1 cellular context compared by ENCODE assay signal in the genomic region with DNA sequence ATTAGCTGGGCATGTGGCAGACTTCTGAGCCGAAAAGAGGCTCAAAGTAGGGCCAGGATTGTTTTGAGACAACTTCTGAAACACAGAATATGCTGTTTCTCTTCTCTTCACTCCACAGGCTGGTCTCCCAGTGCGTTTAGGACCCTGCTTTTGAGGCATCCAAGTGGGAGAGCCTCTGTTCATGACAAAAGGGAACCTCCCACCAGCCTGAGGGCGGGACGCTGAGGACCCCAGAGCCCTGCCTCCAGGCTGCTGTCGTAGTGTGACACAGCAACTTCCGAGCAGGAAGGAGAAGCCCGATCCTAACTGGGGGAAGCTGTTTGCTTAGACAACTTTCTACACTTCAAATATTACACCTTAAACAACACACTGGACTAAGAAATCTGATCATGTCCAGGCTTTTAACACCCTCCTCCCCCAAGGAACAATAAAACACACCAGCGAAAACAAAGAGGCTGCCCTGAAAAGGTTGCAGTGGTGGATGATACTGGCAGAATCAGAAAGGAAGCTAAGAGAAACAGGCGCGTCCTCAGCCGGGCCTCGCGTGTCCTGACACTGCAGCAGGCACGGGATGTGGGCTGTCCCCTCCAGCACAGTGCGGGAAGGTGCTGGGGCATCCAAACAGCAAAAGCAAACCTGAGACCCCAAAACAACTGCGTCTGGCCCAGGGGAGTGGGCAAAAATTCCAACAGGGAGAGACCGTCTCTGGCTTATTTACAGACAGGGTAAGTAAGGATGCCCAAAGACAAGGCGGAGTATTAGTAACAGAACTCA.
TF ChIP-seq lines count a peak whose summit lies in the region.

No MANE protein-coding gene starts in this region.

TF ChIP-seq in K562, 482 proteins besides CTCF, POLR2A, EP300 and RAD21 (continued from another document and continues in another):
- TF ChIP-seq, protein P1, sequence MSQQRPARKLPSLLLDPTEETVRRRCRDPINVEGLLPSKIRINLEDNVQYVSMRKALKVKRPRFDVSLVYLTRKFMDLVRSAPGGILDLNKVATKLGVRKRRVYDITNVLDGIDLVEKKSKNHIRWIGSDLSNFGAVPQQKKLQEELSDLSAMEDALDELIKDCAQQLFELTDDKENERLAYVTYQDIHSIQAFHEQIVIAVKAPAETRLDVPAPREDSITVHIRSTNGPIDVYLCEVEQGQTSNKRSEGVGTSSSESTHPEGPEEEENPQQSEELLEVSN (IDR thresholded peaks at IDR 0.05; ENCODE audit: borderline replicate concordance in 1 of 2, extremely low read depth in 1 of 2, insufficient read depth in 1 of 2, insufficient read length in 1 of 2, low read depth in 1 of 2, low read length in 1 of 2, poor library complexity in 1 of 2, severe bottlenecking in 1 of 2), result peak in 1 of 2 experiments; percentile 15
- TF ChIP-seq MTF1 (CRISPR knock-in tag; IDR thresholded peaks at IDR 0.05; ENCODE audit: borderline replicate concordance), result no peak
- peak; percentile 97 for TF ChIP-seq ZBTB7A (IDR thresholded peaks at IDR 0.05; ENCODE audit: borderline replicate concordance, control insufficient read depth, low read depth, low read length)
- TF ChIP-seq NBN (IDR thresholded peaks at IDR 0.05; ENCODE audit: low read depth), result peak; percentile 77
- peak in 1 of 2 experiments; percentile 41; a peak in 2 of 4 replicates for TF ChIP-seq HDAC1 (IDR thresholded peaks at IDR 0.05)
- no peak for TF ChIP-seq ZC3H11A (IDR thresholded peaks at IDR 0.05; ENCODE audit: low read depth, low read length)
- TF ChIP-seq ZEB2 (IDR thresholded peaks at IDR 0.05), result 0 out of 2 replicates have a peak, but pooled peaks have one; percentile 13
- no peak for TF ChIP-seq GATA2 (CRISPR knock-in tag; IDR thresholded peaks at IDR 0.05)
- TF ChIP-seq ELF2 (CRISPR knock-in tag; IDR thresholded peaks at IDR 0.05), result no peak
- no peak for TF ChIP-seq PHF20 (IDR thresholded peaks at IDR 0.05; ENCODE audit: partially characterized antibody)
- peak; percentile 83 for TF ChIP-seq LCOR (CRISPR knock-in tag; IDR thresholded peaks at IDR 0.05)
- TF ChIP-seq, protein P2, sequence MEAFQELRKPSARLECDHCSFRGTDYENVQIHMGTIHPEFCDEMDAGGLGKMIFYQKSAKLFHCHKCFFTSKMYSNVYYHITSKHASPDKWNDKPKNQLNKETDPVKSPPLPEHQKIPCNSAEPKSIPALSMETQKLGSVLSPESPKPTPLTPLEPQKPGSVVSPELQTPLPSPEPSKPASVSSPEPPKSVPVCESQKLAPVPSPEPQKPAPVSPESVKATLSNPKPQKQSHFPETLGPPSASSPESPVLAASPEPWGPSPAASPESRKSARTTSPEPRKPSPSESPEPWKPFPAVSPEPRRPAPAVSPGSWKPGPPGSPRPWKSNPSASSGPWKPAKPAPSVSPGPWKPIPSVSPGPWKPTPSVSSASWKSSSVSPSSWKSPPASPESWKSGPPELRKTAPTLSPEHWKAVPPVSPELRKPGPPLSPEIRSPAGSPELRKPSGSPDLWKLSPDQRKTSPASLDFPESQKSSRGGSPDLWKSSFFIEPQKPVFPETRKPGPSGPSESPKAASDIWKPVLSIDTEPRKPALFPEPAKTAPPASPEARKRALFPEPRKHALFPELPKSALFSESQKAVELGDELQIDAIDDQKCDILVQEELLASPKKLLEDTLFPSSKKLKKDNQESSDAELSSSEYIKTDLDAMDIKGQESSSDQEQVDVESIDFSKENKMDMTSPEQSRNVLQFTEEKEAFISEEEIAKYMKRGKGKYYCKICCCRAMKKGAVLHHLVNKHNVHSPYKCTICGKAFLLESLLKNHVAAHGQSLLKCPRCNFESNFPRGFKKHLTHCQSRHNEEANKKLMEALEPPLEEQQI (IDR thresholded peaks at IDR 0.05), result no peak
- no peak for TF ChIP-seq ZNF764 (CRISPR knock-in tag; IDR thresholded peaks at IDR 0.05; ENCODE audit: low read depth)
- TF ChIP-seq, protein P3, sequence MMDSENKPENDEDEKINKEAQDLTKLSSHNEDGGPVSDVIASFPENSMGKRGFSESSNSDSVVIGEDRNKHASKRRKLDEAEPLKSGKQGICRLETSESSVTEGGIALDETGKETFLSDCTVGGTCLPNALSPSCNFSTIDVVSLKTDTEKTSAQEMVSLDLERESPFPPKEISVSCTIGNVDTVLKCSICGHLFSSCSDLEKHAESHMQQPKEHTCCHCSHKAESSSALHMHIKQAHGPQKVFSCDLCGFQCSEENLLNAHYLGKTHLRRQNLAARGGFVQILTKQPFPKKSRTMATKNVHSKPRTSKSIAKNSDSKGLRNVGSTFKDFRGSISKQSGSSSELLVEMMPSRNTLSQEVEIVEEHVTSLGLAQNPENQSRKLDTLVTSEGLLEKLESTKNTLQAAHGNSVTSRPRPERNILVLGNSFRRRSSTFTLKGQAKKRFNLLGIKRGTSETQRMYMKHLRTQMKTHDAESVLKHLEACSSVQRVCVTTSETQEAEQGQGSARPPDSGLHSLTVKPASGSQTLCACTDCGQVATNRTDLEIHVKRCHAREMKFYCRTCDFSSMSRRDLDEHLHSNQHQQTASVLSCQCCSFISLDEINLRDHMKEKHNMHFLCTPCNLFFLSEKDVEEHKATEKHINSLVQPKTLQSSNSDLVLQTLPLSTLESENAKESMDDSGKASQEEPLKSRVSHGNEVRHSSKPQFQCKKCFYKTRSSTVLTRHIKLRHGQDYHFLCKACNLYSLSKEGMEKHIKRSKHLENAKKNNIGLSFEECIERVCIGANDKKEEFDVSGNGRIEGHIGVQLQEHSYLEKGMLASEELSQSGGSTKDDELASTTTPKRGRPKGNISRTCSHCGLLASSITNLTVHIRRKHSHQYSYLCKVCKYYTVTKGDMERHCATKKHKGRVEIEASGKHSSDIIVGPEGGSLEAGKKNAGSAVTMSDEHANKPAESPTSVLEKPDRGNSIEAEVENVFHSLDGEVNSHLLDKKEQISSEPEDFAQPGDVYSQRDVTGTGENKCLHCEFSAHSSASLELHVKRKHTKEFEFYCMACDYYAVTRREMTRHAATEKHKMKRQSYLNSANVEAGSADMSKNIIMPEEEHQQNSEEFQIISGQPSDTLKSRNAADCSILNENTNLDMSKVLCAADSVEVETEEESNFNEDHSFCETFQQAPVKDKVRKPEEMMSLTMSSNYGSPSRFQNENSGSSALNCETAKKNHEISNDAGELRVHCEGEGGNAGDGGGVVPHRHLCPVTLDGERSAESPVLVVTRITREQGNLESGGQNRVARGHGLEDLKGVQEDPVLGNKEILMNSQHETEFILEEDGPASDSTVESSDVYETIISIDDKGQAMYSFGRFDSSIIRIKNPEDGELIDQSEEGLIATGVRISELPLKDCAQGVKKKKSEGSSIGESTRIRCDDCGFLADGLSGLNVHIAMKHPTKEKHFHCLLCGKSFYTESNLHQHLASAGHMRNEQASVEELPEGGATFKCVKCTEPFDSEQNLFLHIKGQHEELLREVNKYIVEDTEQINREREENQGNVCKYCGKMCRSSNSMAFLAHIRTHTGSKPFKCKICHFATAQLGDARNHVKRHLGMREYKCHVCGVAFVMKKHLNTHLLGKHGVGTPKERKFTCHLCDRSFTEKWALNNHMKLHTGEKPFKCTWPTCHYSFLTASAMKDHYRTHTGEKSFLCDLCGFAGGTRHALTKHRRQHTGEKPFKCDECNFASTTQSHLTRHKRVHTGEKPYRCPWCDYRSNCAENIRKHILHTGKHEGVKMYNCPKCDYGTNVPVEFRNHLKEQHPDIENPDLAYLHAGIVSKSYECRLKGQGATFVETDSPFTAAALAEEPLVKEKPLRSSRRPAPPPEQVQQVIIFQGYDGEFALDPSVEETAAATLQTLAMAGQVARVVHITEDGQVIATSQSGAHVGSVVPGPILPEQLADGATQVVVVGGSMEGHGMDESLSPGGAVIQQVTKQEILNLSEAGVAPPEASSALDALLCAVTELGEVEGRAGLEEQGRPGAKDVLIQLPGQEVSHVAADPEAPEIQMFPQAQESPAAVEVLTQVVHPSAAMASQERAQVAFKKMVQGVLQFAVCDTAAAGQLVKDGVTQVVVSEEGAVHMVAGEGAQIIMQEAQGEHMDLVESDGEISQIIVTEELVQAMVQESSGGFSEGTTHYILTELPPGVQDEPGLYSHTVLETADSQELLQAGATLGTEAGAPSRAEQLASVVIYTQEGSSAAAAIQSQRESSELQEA (IDR thresholded peaks at IDR 0.05; ENCODE audit: low read depth), result no peak
- TF ChIP-seq FOXA3 (CRISPR knock-in tag; conservative IDR thresholded peaks at IDR 0.05 in 1 of 2, IDR thresholded peaks at IDR 0.05 in 1 of 2), result peak in 1 of 2 experiments; percentile 65; a peak in 1 of 4 replicates
- peak; percentile 35; the same call in 1 of the 2 replicates for TF ChIP-seq HDGF (IDR thresholded peaks at IDR 0.05)
- peak; percentile 95 for TF ChIP-seq ZNF316 (IDR thresholded peaks at IDR 0.05)
- TF ChIP-seq, protein P4, sequence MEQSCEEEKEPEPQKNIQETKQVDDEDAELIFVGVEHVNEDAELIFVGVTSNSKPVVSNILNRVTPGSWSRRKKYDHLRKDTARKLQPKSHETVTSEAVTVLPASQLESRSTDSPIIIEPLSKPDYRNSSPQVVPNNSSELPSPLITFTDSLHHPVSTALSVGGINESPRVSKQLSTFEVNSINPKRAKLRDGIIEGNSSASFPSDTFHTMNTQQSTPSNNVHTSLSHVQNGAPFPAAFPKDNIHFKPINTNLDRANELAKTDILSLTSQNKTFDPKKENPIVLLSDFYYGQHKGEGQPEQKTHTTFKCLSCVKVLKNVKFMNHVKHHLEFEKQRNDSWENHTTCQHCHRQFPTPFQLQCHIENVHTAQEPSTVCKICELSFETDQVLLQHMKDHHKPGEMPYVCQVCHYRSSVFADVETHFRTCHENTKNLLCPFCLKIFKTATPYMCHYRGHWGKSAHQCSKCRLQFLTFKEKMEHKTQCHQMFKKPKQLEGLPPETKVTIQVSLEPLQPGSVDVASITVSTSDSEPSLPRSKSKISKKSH (CRISPR knock-in tag; IDR thresholded peaks at IDR 0.05), result no peak
- TF ChIP-seq DPF2 (IDR thresholded peaks at IDR 0.05), result peak; percentile 36; the same call in 1 of the 2 replicates
- no peak for TF ChIP-seq ZMIZ1 (IDR thresholded peaks at IDR 0.05; ENCODE audit: low read depth in 2 of 2, low read length in 2 of 2)
- TF ChIP-seq ZNF766 (CRISPR knock-in tag; conservative IDR thresholded peaks at IDR 0.05), result 0 out of 2 replicates have a peak, but pooled peaks have one; percentile 5
- TF ChIP-seq ZKSCAN1 (IDR thresholded peaks at IDR 0.05; ENCODE audit: low read depth, low read length), result no peak
- TF ChIP-seq, protein P5, sequence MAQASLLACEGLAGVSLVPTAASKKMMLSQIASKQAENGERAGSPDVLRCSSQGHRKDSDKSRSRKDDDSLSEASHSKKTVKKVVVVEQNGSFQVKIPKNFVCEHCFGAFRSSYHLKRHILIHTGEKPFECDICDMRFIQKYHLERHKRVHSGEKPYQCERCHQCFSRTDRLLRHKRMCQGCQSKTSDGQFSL (CRISPR knock-in tag; IDR thresholded peaks at IDR 0.05), result no peak
- TF ChIP-seq, protein P5 (tag; IDR thresholded peaks at IDR 0.05), result no peak
- TF ChIP-seq, protein P6, sequence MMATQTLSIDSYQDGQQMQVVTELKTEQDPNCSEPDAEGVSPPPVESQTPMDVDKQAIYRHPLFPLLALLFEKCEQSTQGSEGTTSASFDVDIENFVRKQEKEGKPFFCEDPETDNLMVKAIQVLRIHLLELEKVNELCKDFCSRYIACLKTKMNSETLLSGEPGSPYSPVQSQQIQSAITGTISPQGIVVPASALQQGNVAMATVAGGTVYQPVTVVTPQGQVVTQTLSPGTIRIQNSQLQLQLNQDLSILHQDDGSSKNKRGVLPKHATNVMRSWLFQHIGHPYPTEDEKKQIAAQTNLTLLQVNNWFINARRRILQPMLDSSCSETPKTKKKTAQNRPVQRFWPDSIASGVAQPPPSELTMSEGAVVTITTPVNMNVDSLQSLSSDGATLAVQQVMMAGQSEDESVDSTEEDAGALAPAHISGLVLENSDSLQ (IDR thresholded peaks at IDR 0.05), result no peak
- TF ChIP-seq FOXK2 (conservative IDR thresholded peaks at IDR 0.05 in 1 of 2, IDR thresholded peaks at IDR 0.05 in 1 of 2; ENCODE audit: low read depth in 2 of 2), result peak; percentile 69 to 81
- peak; percentile 57; the same call in 1 of the 2 replicates for TF ChIP-seq NFRKB (IDR thresholded peaks at IDR 0.05; ENCODE audit: low read depth)
- TF ChIP-seq BHLHE40 (IDR thresholded peaks at IDR 0.05; ENCODE audit: low read length), result peak; percentile 84
- TF ChIP-seq, protein P7, sequence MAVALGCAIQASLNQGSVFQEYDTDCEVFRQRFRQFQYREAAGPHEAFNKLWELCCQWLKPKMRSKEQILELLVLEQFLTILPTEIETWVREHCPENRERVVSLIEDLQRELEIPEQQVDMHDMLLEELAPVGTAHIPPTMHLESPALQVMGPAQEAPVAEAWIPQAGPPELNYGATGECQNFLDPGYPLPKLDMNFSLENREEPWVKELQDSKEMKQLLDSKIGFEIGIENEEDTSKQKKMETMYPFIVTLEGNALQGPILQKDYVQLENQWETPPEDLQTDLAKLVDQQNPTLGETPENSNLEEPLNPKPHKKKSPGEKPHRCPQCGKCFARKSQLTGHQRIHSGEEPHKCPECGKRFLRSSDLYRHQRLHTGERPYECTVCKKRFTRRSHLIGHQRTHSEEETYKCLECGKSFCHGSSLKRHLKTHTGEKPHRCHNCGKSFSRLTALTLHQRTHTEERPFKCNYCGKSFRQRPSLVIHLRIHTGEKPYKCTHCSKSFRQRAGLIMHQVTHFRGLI (CRISPR knock-in tag; IDR thresholded peaks at IDR 0.05), result no peak
- TF ChIP-seq PRPF4 (IDR thresholded peaks at IDR 0.05; ENCODE audit: insufficient read depth, low read depth, low read length, poor library complexity, severe bottlenecking), result no peak
- peak; percentile 47; the same call in 1 of the 2 replicates for TF ChIP-seq ARID1B (IDR thresholded peaks at IDR 0.05)
- no peak for TF ChIP-seq ZZZ3 (IDR thresholded peaks at IDR 0.05)
- no peak for TF ChIP-seq CXXC5 (CRISPR knock-in tag; IDR thresholded peaks at IDR 0.05)
